In genomic region chr2:226983891-226984290, GRCh38 we compare ENCODE assay signal across 17 cellular contexts.
DNase-seq lines count a peak whose midpoint lies in the region; ATAC-seq and TF ChIP-seq lines count a peak whose summit lies in the region.
"Had no signal": no experiment of that assay in that cellular context is flagged by ENCODE, and none has a peak within 500 bp of the region (broad histone marks: within the 10 kb centered on the region; RNA-seq: fewer than 3 reads in every experiment).

No MANE protein-coding gene starts in this region.

- H3K27me3 Mint-ChIP-seq in activated T-cell treated with anti-CD3 and anti-CD28 coated beads, Interleukin-2, amount 50 U/mL, for 24 hours, result no peaks in the 10 kb centered on the region
- H3K27me3 Mint-ChIP-seq in activated T-cell treated with anti-CD3 and anti-CD28 coated beads, Interleukin-2, amount 50 U/mL, for 4 hours (ENCODE audit: low read depth), result no peaks in the 10 kb centered on the region
- no peaks in the 10 kb centered on the region for H3K27me3 Mint-ChIP-seq in memory B cell
- H3K27me3 Mint-ChIP-seq: activated CD4-positive, alpha-beta T cell treated with anti-CD3 and anti-CD28 coated beads, Interleukin-2, amount 10 ng/mL, durations not matched to agents 24 days and 14 days had no signal

- H3K4me3 Mint-ChIP-seq in activated T-cell treated with anti-CD3 and anti-CD28 coated beads, Interleukin-2, amount 50 U/mL, for 24 hours, result no peak overlapping the region
- H3K4me3 Mint-ChIP-seq in activated T-cell treated with anti-CD3 and anti-CD28 coated beads, Interleukin-2, amount 50 U/mL, for 4 hours, result no peak overlapping the region
- H3K4me3 Mint-ChIP-seq in memory B cell, result no peak overlapping the region
- H3K4me3 Mint-ChIP-seq: activated CD4-positive, alpha-beta T cell treated with anti-CD3 and anti-CD28 coated beads, Interleukin-2, amount 10 ng/mL, durations not matched to agents 24 days and 14 days had no signal

- TF ChIP-seq CTCF in testis (IDR thresholded peaks at IDR 0.05), result no peak

- H3K4me3 ChIP-seq in testis, result no peak overlapping the region
- H3K4me3 ChIP-seq: lower lobe of right lung, upper lobe of left lung had no signal

- peak overlapping the region; percentile 8 for H3K27ac Mint-ChIP-seq in activated T-cell treated with anti-CD3 and anti-CD28 coated beads, Interleukin-2, amount 50 U/mL, for 24 hours
- peak overlapping the region; percentile 70 for H3K27ac Mint-ChIP-seq in memory B cell
- H3K27ac Mint-ChIP-seq: activated CD4-positive, alpha-beta T cell treated with anti-CD3 and anti-CD28 coated beads, Interleukin-2, amount 10 ng/mL, durations not matched to agents 24 days and 14 days had no signal

- no peaks in the 10 kb centered on the region for H3K9me3 Mint-ChIP-seq in activated T-cell treated with anti-CD3 and anti-CD28 coated beads, Interleukin-2, amount 50 U/mL, for 24 hours
- H3K9me3 Mint-ChIP-seq in activated T-cell treated with anti-CD3 and anti-CD28 coated beads, Interleukin-2, amount 50 U/mL, for 4 hours, result no peaks in the 10 kb centered on the region
- no peaks in the 10 kb centered on the region for H3K9me3 Mint-ChIP-seq in memory B cell
- H3K9me3 Mint-ChIP-seq: activated CD4-positive, alpha-beta T cell treated with anti-CD3 and anti-CD28 coated beads, Interleukin-2, amount 10 ng/mL, durations not matched to agents 24 days and 14 days had no signal

- TF ChIP-seq POLR2A in testis (IDR thresholded peaks at IDR 0.05), result no peak

- H3K27me3 ChIP-seq in testis, result no peaks in the 10 kb centered on the region
- H3K27me3 ChIP-seq: upper lobe of left lung had no signal

- peaks cover 9% of the 10 kb centered on the region for H3K4me1 ChIP-seq in testis
- H3K4me1 ChIP-seq: lower lobe of right lung had no signal

- H3K4me1 Mint-ChIP-seq in activated T-cell treated with anti-CD3 and anti-CD28 coated beads, Interleukin-2, amount 50 U/mL, for 24 hours (ENCODE audit: low read depth), result peaks cover 19% of the 10 kb centered on the region
- H3K4me1 Mint-ChIP-seq in activated T-cell treated with anti-CD3 and anti-CD28 coated beads, Interleukin-2, amount 50 U/mL, for 4 hours (ENCODE audit: low read depth), result peaks cover 15% of the 10 kb centered on the region
- peaks cover 20% of the 10 kb centered on the region for H3K4me1 Mint-ChIP-seq in memory B cell

- peak overlapping the region; percentile 58 to 60 for H3K27ac ChIP-seq in testis
- H3K27ac ChIP-seq: epithelial cell of prostate, lower lobe of right lung had no signal

- H3K9me3 ChIP-seq in testis, result no peaks in the 10 kb centered on the region
- H3K9me3 ChIP-seq: lower lobe of right lung, upper lobe of left lung had no signal

- H3K36me3 ChIP-seq in testis (ENCODE audit: low read depth, missing control alignments), result no peaks in the 10 kb centered on the region
- H3K36me3 ChIP-seq: lower lobe of right lung, upper lobe of left lung had no signal

- DNase-seq in activated T-cell treated with anti-CD3 and anti-CD28 coated beads, Interleukin-2, amount 50 U/mL, for 24 hours, result no peak
- DNase-seq in activated T-cell treated with anti-CD3 and anti-CD28 coated beads, Interleukin-2, amount 50 U/mL, for 4 hours, result no peak
- DNase-seq in RPMI8226 (peak; percentile 57), memory B cell (ENCODE audit: low spot score in 2 of 2) (no peak), testis (no peak), cerebellum (ENCODE audit: low spot score) (no peak)
- no peak for DNase-seq in stimulated activated CD4-positive, alpha-beta T cell treated with anti-CD3 and anti-CD28 coated beads, Interleukin-2, amount 100 ng/mL, for 24 hours
- DNase-seq: amniotic stem cell, IMR-90, lower lobe of right lung, NCI-H1092 treated with DMSO at 0.1 percent for 48 hours, SHP77 treated with DMSO at 0.1 percent for 48 hours, T-helper 9 cell, upper lobe of left lung had no signal

- 82% methylated on average over 4 to 5 of the region's 5 CpGs for WGBS in testis, 2 donors

- intact Hi-C loops in testis (cut with DNase I; ENCODE audit: low total_unique reads), result no loop called here

- no peak for ATAC-seq in activated T-cell treated with anti-CD3 and anti-CD28 coated beads, Interleukin-2, amount 50 U/mL, for 4 hours
- no peak for ATAC-seq in memory B cell (ENCODE audit: low read depth)
- ATAC-seq in GM19023 (IDR thresholded peaks at IDR 0.05; ENCODE audit: unreplicated experiment), result no peak

- peaks cover 12% of the 10 kb centered on the region for H3K36me3 Mint-ChIP-seq in activated T-cell treated with anti-CD3 and anti-CD28 coated beads, Interleukin-2, amount 50 U/mL, for 24 hours (ENCODE audit: low read depth)
- peaks cover 14% of the 10 kb centered on the region for H3K36me3 Mint-ChIP-seq in activated T-cell treated with anti-CD3 and anti-CD28 coated beads, Interleukin-2, amount 50 U/mL, for 4 hours (ENCODE audit: insufficient read depth)
- peaks cover 9% of the 10 kb centered on the region for H3K36me3 Mint-ChIP-seq in memory B cell
